Comparison of ENCODE assay signal across 8 cellular contexts in genomic region chr13:39777527-39778061, GRCh38.
DNase-seq lines count a peak whose midpoint lies in the region; ATAC-seq, FAIRE-seq and TF ChIP-seq lines count a peak whose summit lies in the region.

No MANE protein-coding gene starts in this region.

- H3K4me1 Mint-ChIP-seq in astrocyte (ENCODE audit: low read depth, unreplicated experiment), result peaks cover 72% of the 10 kb centered on the region

- H2AFZ ChIP-seq in OCI-LY1 (ENCODE audit: low read length) (no peak overlapping the region), astrocyte (ENCODE audit: low read depth, low read length) (no peak overlapping the region)

- no peak overlapping the region for H3K4me2 ChIP-seq in A549
- no peak overlapping the region for H3K4me2 ChIP-seq in OCI-LY1 (ENCODE audit: low read length)
- peak overlapping the region; percentile 70 for H3K4me2 ChIP-seq in astrocyte (ENCODE audit: low read length)

- H3K36me3 Mint-ChIP-seq in astrocyte (ENCODE audit: low read depth, unreplicated experiment), result peaks cover 3% of the 10 kb centered on the region

- H3K9me3 ChIP-seq in A549 (no peaks in the 10 kb centered on the region), OCI-LY1 (ENCODE audit: low read length) (no peaks in the 10 kb centered on the region), astrocyte (ENCODE audit: insufficient read depth, low read depth, low read length) (no peaks in the 10 kb centered on the region)

- H3K4me3 Mint-ChIP-seq in astrocyte (ENCODE audit: unreplicated experiment), result no peak overlapping the region

- FAIRE-seq in A549 (lab: Jason Lieb, UNC) (no peak), astrocyte (lab: Jason Lieb, UNC) (peak; percentile 74)

- H3K27me3 ChIP-seq in OCI-LY1 (ENCODE audit: insufficient read depth, low read length) (no peaks in the 10 kb centered on the region), astrocyte (ENCODE audit: insufficient read depth, low read length) (no peaks in the 10 kb centered on the region)

- no peaks in the 10 kb centered on the region for H3K9me2 ChIP-seq in OCI-LY1 (ENCODE audit: low read depth, low read length)

- TF ChIP-seq RAD21 in A549 (conservative IDR thresholded peaks at IDR 0.05 in 1 of 2, IDR thresholded peaks at IDR 0.05 in 1 of 2), result peak in 1 of 2 experiments; percentile 32; a peak in 1 of 5 replicates

- peak; percentile 8 to 58 for DNase-seq in A549 (ENCODE audit: low read depth in 1 of 2, low spot score in 1 of 2)
- DNase-seq in astrocyte (ENCODE audit: low read depth), result peak; percentile 95
- DNase-seq in myocyte (ENCODE audit: low read depth), result peak; percentile 55
- no peak for DNase-seq in COR-L47 (lab: John Stamatoyannopoulos, UW)

- TF ChIP-seq POLR2A in A549 (IDR thresholded peaks at IDR 0.05; ENCODE audit: low read length), result no peak

- no peaks in the 10 kb centered on the region for H3K79me2 ChIP-seq in OCI-LY1 (ENCODE audit: insufficient read depth, low read length)
- no peaks in the 10 kb centered on the region for H3K79me2 ChIP-seq in astrocyte (ENCODE audit: insufficient read depth, low read length)

- H3K27ac ChIP-seq in A549, result peak overlapping the region in 1 of 2 experiments; percentile 65; a peak in 2 of 6 replicates
- no peak overlapping the region for H3K27ac ChIP-seq in OCI-LY1 (ENCODE audit: low read depth, low read length, poor library complexity, severe bottlenecking)
- H3K27ac ChIP-seq in astrocyte (ENCODE audit: low read depth, low read length), result peak overlapping the region; percentile 91

- H3K36me3 ChIP-seq in OCI-LY1 (ENCODE audit: insufficient read depth, low read length) (no peaks in the 10 kb centered on the region), astrocyte (ENCODE audit: insufficient read depth, low read length) (no peaks in the 10 kb centered on the region)

- no peaks in the 10 kb centered on the region for H4K20me1 ChIP-seq in OCI-LY1 (ENCODE audit: insufficient read depth, low read length)
- no peaks in the 10 kb centered on the region for H4K20me1 ChIP-seq in astrocyte (ENCODE audit: insufficient read depth, low read length)

- POLR2A ChIA-PET in A549 (lab: Yijun Ruan, JAX), result no interaction called here

- H3K27ac Mint-ChIP-seq in astrocyte (ENCODE audit: unreplicated experiment), result peak overlapping the region; percentile 99

- H3K9ac ChIP-seq in OCI-LY1 (ENCODE audit: low read length), result no peak overlapping the region
- peak overlapping the region; percentile 69 for H3K9ac ChIP-seq in astrocyte (ENCODE audit: low read length)

- TF ChIP-seq CTCF in A549 (IDR thresholded peaks at IDR 0.05), result no peak
- peak; percentile 43; the same call in 2 of the 3 replicates for TF ChIP-seq CTCF in GM12872 (IDR thresholded peaks at IDR 0.05; ENCODE audit: insufficient read depth, low read depth, low read length)
- TF ChIP-seq CTCF in OCI-LY1 (IDR thresholded peaks at IDR 0.05; ENCODE audit: low read length), result peak; percentile 72
- peak; percentile 54 for TF ChIP-seq CTCF in astrocyte (IDR thresholded peaks at IDR 0.05; ENCODE audit: insufficient read depth, low read depth, low read length)

- H3K9me3 Mint-ChIP-seq in astrocyte (ENCODE audit: unreplicated experiment), result no peaks in the 10 kb centered on the region

- H3K27me3 Mint-ChIP-seq in astrocyte (ENCODE audit: low read depth, unreplicated experiment), result no peaks in the 10 kb centered on the region

- H3K4me3 ChIP-seq in A549 (no peak overlapping the region), OCI-LY1 (ENCODE audit: low read depth, low read length, poor library complexity, severe bottlenecking) (no peak overlapping the region), astrocyte (ENCODE audit: insufficient read depth, low read depth, low read length) (no peak overlapping the region)

- ATAC-seq in A549, result peak; percentile 78 to 90
- ATAC-seq in GM18858 (IDR thresholded peaks at IDR 0.05; ENCODE audit: unreplicated experiment), result no peak
- ATAC-seq in GM21737 (IDR thresholded peaks at IDR 0.05; ENCODE audit: unreplicated experiment), result no peak

- H3K4me1 ChIP-seq in A549, result peaks cover 7% of the 10 kb centered on the region; the same call in 2 of the 3 replicates
- peaks cover 5% of the 10 kb centered on the region for H3K4me1 ChIP-seq in OCI-LY1 (ENCODE audit: insufficient read depth, low read length, severe bottlenecking)
- peaks cover 41% of the 10 kb centered on the region for H3K4me1 ChIP-seq in astrocyte (ENCODE audit: insufficient read depth, low read length)

- CTCF ChIA-PET in A549 (lab: Yijun Ruan, JAX), result interaction anchor here (1.0 to 2.2 kb wide), 4 partner anchors 12 to 904 kb away, joined by 4 read pairs; no protein-coding TSS in a partner anchor

- no peaks in the 10 kb centered on the region for H3F3A ChIP-seq in OCI-LY1 (ENCODE audit: insufficient read depth, low read length)

- 67% methylated on average over 2 of the region's 2 CpGs for WGBS in A549 (ENCODE audit: missing lambda C conversion rate)

- TF ChIP-seq EP300 in A549 (IDR thresholded peaks at IDR 0.05), result no peak

TF ChIP-seq in A549, 52 proteins besides CTCF, POLR2A, EP300 and RAD21:
- TF ChIP-seq RNF2 (IDR thresholded peaks at IDR 0.05; ENCODE audit: borderline replicate concordance, low read depth), result no peak
- TF ChIP-seq CEBPB (IDR thresholded peaks at IDR 0.05), result peak in 1 of 2 experiments; percentile 69; a peak in 2 of 4 replicates

Comparison
In these comparisons a context has a peak if more than half of its experiments do, and no peak if none do; other contexts are left out.
1. ATAC-seq: peak in A549 (2 of 2); none in GM18858 (single experiment) and GM21737 (single experiment).